ENCODE assay signal across 11 cellular contexts in genomic region chr4:76420311-76420710, GRCh38. TPM values are rescaled to one million over a fixed set of nuclear protein-coding genes. Genes with fewer than 3 reads are reported as not detected.
A peak's percentile ranks its signal among the peaks of the same experiment; 100 is the strongest.
DNase-seq lines count a peak whose midpoint lies in the region; ATAC-seq and TF ChIP-seq lines count a peak whose summit lies in the region.
"Had no signal": no experiment of that assay in that cellular context is flagged by ENCODE, and none has a peak within 500 bp of the region (broad histone marks: within the 10 kb centered on the region; RNA-seq: fewer than 3 reads in every experiment).

No MANE protein-coding gene starts in this region.

- H3K9me3 ChIP-seq in IMR-90 (ENCODE audit: control insufficient read depth, insufficient read depth, low read length) (no peaks in the 10 kb centered on the region; the same call in 1 of the 2 replicates), esophagus squamous epithelium (no peaks in the 10 kb centered on the region), neuronal stem cell (replicated peaks in 1 of 2; ENCODE audit: control insufficient read depth in 2 of 2, insufficient read depth in 1 of 2, low read depth in 1 of 2, low read length in 2 of 2) (peaks cover 2 to 5% of the 10 kb centered on the region in 2 donors)
- H3K9me3 ChIP-seq: adrenal gland had no signal

- H3K23ac ChIP-seq in IMR-90 (ENCODE audit: low read depth, low read length) (no peak overlapping the region), neuronal stem cell (ENCODE audit: low read depth, low read length, poor library complexity) (no peak overlapping the region)

- in situ Hi-C loops in IMR-90 (cut with MboI; ENCODE audit: low sequenced_read_pairs): no loop called here

- H3K79me1 ChIP-seq in IMR-90 (ENCODE audit: low read depth in 1 of 2, low read length in 2 of 2) (no peaks in the 10 kb centered on the region), neuronal stem cell (ENCODE audit: low read depth, low read length) (no peaks in the 10 kb centered on the region)

- H2BK15ac ChIP-seq in IMR-90 (ENCODE audit: low read depth, low read length): no peak overlapping the region
- H2BK15ac ChIP-seq in neuronal stem cell (ENCODE audit: low read length): peak overlapping the region; percentile 85

- H4K5ac ChIP-seq in IMR-90 (ENCODE audit: low read depth, low read length): no peak overlapping the region

- no peak overlapping the region for H2BK5ac ChIP-seq in IMR-90 (ENCODE audit: low read depth, low read length, poor library complexity, severe bottlenecking)
- H2BK5ac ChIP-seq in neuronal stem cell (ENCODE audit: low read length): no peak overlapping the region

- CTCF ChIA-PET in IMR-90 (lab: Yijun Ruan, JAX): no interaction called here

- no peaks in the 10 kb centered on the region for H3K27me3 ChIP-seq in ACC112 (ENCODE audit: insufficient read depth, low read length)
- H3K27me3 ChIP-seq in IMR-90 (ENCODE audit: control insufficient read depth, insufficient read depth, low read length): peaks cover 43% of the 10 kb centered on the region
- peaks cover 0 to 18% (median 0%) of the 10 kb centered on the region in 4 donors for H3K27me3 ChIP-seq in esophagus squamous epithelium
- no peaks in the 10 kb centered on the region for H3K27me3 ChIP-seq in neuronal stem cell (ENCODE audit: control insufficient read depth in 3 of 3, insufficient read depth in 3 of 3, low read depth in 1 of 3, low read length in 3 of 3)

- intact Hi-C loops in IMR-90 (cut with micrococcal nuclease) (no loop called here), esophagus squamous epithelium (cut with DNase I) (no loop called here)

- H2AK9ac ChIP-seq in IMR-90 (replicated peaks; ENCODE audit: low read depth, low read length, poor library complexity): no peak overlapping the region

- H3K18ac ChIP-seq in IMR-90 (ENCODE audit: low read depth, low read length): no peak overlapping the region
- peak overlapping the region; percentile 1 for H3K18ac ChIP-seq in neuronal stem cell (ENCODE audit: low read length)

- H3K36me3 ChIP-seq in ACC112 (ENCODE audit: insufficient read depth, low read length) (no peaks in the 10 kb centered on the region), IMR-90 (ENCODE audit: control insufficient read depth, insufficient read depth, low read length) (no peaks in the 10 kb centered on the region), esophagus squamous epithelium (no peaks in the 10 kb centered on the region), neuronal stem cell (replicated peaks in 1 of 2; ENCODE audit: control insufficient read depth in 2 of 2, insufficient read depth in 2 of 2, low read length in 2 of 2) (no peaks in the 10 kb centered on the region)
- H3K36me3 ChIP-seq: adrenal gland had no signal

- no peak overlapping the region for H4K91ac ChIP-seq in IMR-90 (ENCODE audit: insufficient read depth, low read depth, low read length)
- no peak overlapping the region for H4K91ac ChIP-seq in neuronal stem cell (ENCODE audit: low read depth, low read length, poor library complexity)

- no peaks in the 10 kb centered on the region for H3K79me2 ChIP-seq in ACC112 (ENCODE audit: control insufficient read depth, insufficient read depth, low read length, unreplicated experiment)

- no peak overlapping the region for H2BK12ac ChIP-seq in neuronal stem cell (ENCODE audit: low read length)

- H3K14ac ChIP-seq in IMR-90 (replicated peaks; ENCODE audit: low read depth, low read length) (no peak overlapping the region), neuronal stem cell (ENCODE audit: low read length) (no peak overlapping the region)

- no peaks in the 10 kb centered on the region for H3K9me1 ChIP-seq in IMR-90 (ENCODE audit: insufficient read depth, low read length)

- no peak overlapping the region for H3K56ac ChIP-seq in IMR-90 (ENCODE audit: extremely low read depth, insufficient read depth, low read length)

- WGBS in IMR-90 (ENCODE audit: extremely low coverage in 2 of 2, insufficient read length in 1 of 2), 2 experiments: 37% methylated on average over 6 of the region's 12 CpGs; no CpG with 5 or more reads in 1 of the 2 experiments
- WGBS in esophagus squamous epithelium, 2 donors: 42 to 46% methylated on average over 3 to 10 of the region's 12 CpGs
- WGBS in neuronal stem cell (ENCODE audit: extremely low coverage in 2 of 2, insufficient read length in 2 of 2, insufficient replicate concordance in 1 of 2), 2 donors: no CpG with 5 or more reads among the region's 12 CpGs

- no peak overlapping the region for H3K4ac ChIP-seq in IMR-90 (ENCODE audit: low read depth, low read length)
- no peak overlapping the region for H3K4ac ChIP-seq in neuronal stem cell (ENCODE audit: low read length)

- H2AFZ ChIP-seq in ACC112 (ENCODE audit: low read length, unreplicated experiment) (peak overlapping the region; percentile 99), IMR-90 (replicated peaks; ENCODE audit: low read length, poor library complexity) (peak overlapping the region; percentile 87), neuronal stem cell (ENCODE audit: low read length) (peak overlapping the region; percentile 41)

- H3K4me1 ChIP-seq in ACC112 (ENCODE audit: control insufficient read depth, insufficient read depth, low read length, unreplicated experiment) (no peaks in the 10 kb centered on the region), IMR-90 (ENCODE audit: control insufficient read depth, insufficient read depth, low read length) (no peaks in the 10 kb centered on the region), esophagus squamous epithelium (peaks cover 0 to 19% (median 4%) of the 10 kb centered on the region in 3 donors), neuronal stem cell (ENCODE audit: control insufficient read depth in 2 of 2, insufficient read depth in 1 of 2, low read depth in 1 of 2, low read length in 2 of 2) (peaks cover 6 to 8% of the 10 kb centered on the region in 2 donors)
- H3K4me1 ChIP-seq: adrenal gland had no signal

- H4K8ac ChIP-seq in IMR-90 (ENCODE audit: low read depth in 2 of 2, low read length in 2 of 2) (no peak overlapping the region), neuronal stem cell (ENCODE audit: low read depth, low read length) (no peak overlapping the region)

- BruUV-seq in IMR-90 (replicated peaks; lab: Mats Ljungman, UMichigan): no TSS peak

- H2BK120ac ChIP-seq in IMR-90 (ENCODE audit: low read depth, low read length) (no peak overlapping the region), neuronal stem cell (ENCODE audit: low read depth, low read length) (no peak overlapping the region)

- dilution Hi-C loops in IMR-90 (cut with HindIII; ENCODE audit: low sequenced_read_pairs, unreplicated experiment): no loop called here

- H2BK20ac ChIP-seq in IMR-90 (ENCODE audit: low read depth, low read length): no peak overlapping the region

- H3K4me3 ChIP-seq in ACC112 (ENCODE audit: low read depth, low read length) (peak overlapping the region; percentile 97), IMR-90 (ENCODE audit: insufficient read depth, low read depth, low read length) (no peak overlapping the region), esophagus squamous epithelium (peak overlapping the region; percentile 38 to 68 (median 50)), neuronal stem cell (ENCODE audit: low read length in 2 of 2) (no peak overlapping the region)

- TF ChIP-seq RAD21 in IMR-90 (IDR thresholded peaks at IDR 0.05; ENCODE audit: low read length): no peak

- DNase-seq in IMR-90: no peak
- no peak for DNase-seq in esophagus squamous epithelium (lab: John Stamatoyannopoulos, UW)
- no peak for DNase-seq in neuronal stem cell (ENCODE audit: low spot score)
- no peak for DNase-seq in activated CD4-positive, CD25-positive, alpha-beta regulatory T cell (lab: John Stamatoyannopoulos, UW)
- no peak for DNase-seq in SW 1271 (lab: John Stamatoyannopoulos, UW)
- DNase-seq in NCI-H2196 (lab: John Stamatoyannopoulos, UW; ENCODE audit: unreplicated experiment): no peak
- DNase-seq: DMS 273 treated with DMSO at 0.1 percent for 48 hours had no signal

- H3K4me2 ChIP-seq in IMR-90 (ENCODE audit: low read depth, low read length): no peak overlapping the region; the same call in 1 of the 2 replicates
- H3K4me2 ChIP-seq in neuronal stem cell (ENCODE audit: insufficient read depth, low read length, poor library complexity, severe bottlenecking): no peak overlapping the region

- H4K20me1 ChIP-seq in IMR-90 (ENCODE audit: insufficient read depth, low read length): no peaks in the 10 kb centered on the region

- H2AK5ac ChIP-seq in IMR-90 (ENCODE audit: low read depth, low read length): no peak overlapping the region
- H2AK5ac ChIP-seq in neuronal stem cell (ENCODE audit: low read depth, low read length): peak overlapping the region; percentile 79

- ATAC-seq in IMR-90 (ENCODE audit: low read depth) (no peak), GM18505 (IDR thresholded peaks at IDR 0.05; ENCODE audit: unreplicated experiment) (no peak)

- TF ChIP-seq CTCF in IMR-90 (conservative IDR thresholded peaks at IDR 0.05; ENCODE audit: low read depth, low read length): no peak
- no peak for TF ChIP-seq CTCF in esophagus squamous epithelium (IDR thresholded peaks at IDR 0.05)

- H3K27ac ChIP-seq in ACC112 (ENCODE audit: low read depth, low read length): no peak overlapping the region
- no peak overlapping the region for H3K27ac ChIP-seq in IMR-90 (ENCODE audit: insufficient read depth, low read length)
- H3K27ac ChIP-seq in esophagus squamous epithelium: no peak overlapping the region
- no peak overlapping the region for H3K27ac ChIP-seq in neuronal stem cell (replicated peaks; ENCODE audit: low read length)
- H3K27ac ChIP-seq: adrenal gland had no signal

- POLR2A ChIA-PET in IMR-90 (lab: Charles Lee; ENCODE audit: unreplicated experiment): no interaction called here

- H3K9ac ChIP-seq in IMR-90 (ENCODE audit: low read depth, low read length) (no peak overlapping the region), neuronal stem cell (ENCODE audit: low read depth, low read length, poor library complexity) (no peak overlapping the region)

- no peak for TF ChIP-seq POLR2A in IMR-90 (IDR thresholded peaks at IDR 0.05; ENCODE audit: low read depth, low read length)
- TF ChIP-seq POLR2A in esophagus squamous epithelium (IDR thresholded peaks at IDR 0.05): no peak
- TF ChIP-seq POLR2A in GM18505 (IDR thresholded peaks at IDR 0.05; ENCODE audit: borderline replicate concordance, extremely low read depth, insufficient read depth, insufficient read length): no peak

TF ChIP-seq in IMR-90, 13 proteins besides CTCF, POLR2A, EP300 and RAD21 (continues in another document):
- TF ChIP-seq CEBPB (IDR thresholded peaks at IDR 0.05; ENCODE audit: low read depth, low read length): no peak

RNA-seq across cellular contexts. Expression of gene CCDC158, which starts 0.6 kb away (rescaled TPM):
- not detected in 2 replicates for total RNA-seq in IMR-90 (2012; rRNA removed)
- not detected in 2 replicates for polyA plus RNA-seq in IMR-90 (2012; rRNA removed)
- not detected in 2 replicates for polyA plus RNA-seq in IMR-90 (2012; cell fraction: cytosol; rRNA removed)
- polyA plus RNA-seq in IMR-90 (2012; cell fraction: nucleus; rRNA removed; ENCODE audit: low replicate concordance): not detected in 2 replicates
- under 1 TPM in 1 of 4 donors, not detected in 3; 0.19 TPM for total RNA-seq in esophagus squamous epithelium
- polyA plus RNA-seq in neuronal stem cell (2013, experiment 1 of 2): not detected
- polyA plus RNA-seq in neuronal stem cell (2013, experiment 2 of 2): not detected
- total RNA-seq: lung microvascular endothelial cell had no signal

RNA-seq across cellular contexts. Expression of gene SHROOM3, which starts 14.7 kb away (rescaled TPM):
- total RNA-seq in IMR-90 (2012; rRNA removed): 18.1 and 19.5 TPM in 2 replicates
- 10.8 and 14.2 TPM in 2 replicates for polyA plus RNA-seq in IMR-90 (2012; rRNA removed)
- 7.3 and 10.8 TPM in 2 replicates for polyA plus RNA-seq in IMR-90 (2012; cell fraction: cytosol; rRNA removed)
- 9.4 and 11.4 TPM in 2 replicates for polyA plus RNA-seq in IMR-90 (2012; cell fraction: nucleus; rRNA removed; ENCODE audit: low replicate concordance)
- total RNA-seq in esophagus squamous epithelium: 10 to 100 TPM; 20.3 to 50.9 (median 34.9) TPM
- 26.6 TPM for polyA plus RNA-seq in neuronal stem cell (2013, experiment 1 of 2)
- polyA plus RNA-seq in neuronal stem cell (2013, experiment 2 of 2): 27.9 TPM

Comparison
In these comparisons a context has a peak if more than half of its experiments do, and no peak if none do; other contexts are left out.
1. H2AFZ ChIP-seq: peak in every context shown above with its lines; median percentile 99 in ACC112; 87 in IMR-90; 41 in neuronal stem cell.
2. H3K4me3 ChIP-seq: peak in ACC112 (single experiment) and esophagus squamous epithelium (4 of 4); none in IMR-90 (single experiment) and neuronal stem cell (0 of 2).